In genomic region chr3:177787279-177788041, GRCh38 we compare ENCODE assay signal across 11 cellular contexts.
DNase-seq lines count a peak whose midpoint lies in the region; ATAC-seq and TF ChIP-seq lines count a peak whose summit lies in the region.
"Had no signal": no experiment of that assay in that cellular context is flagged by ENCODE, and none has a peak within 500 bp of the region (broad histone marks: within the 10 kb centered on the region; RNA-seq: fewer than 3 reads in every experiment).

No MANE protein-coding gene starts in this region.

- ATAC-seq in GM18505 (IDR thresholded peaks at IDR 0.05; ENCODE audit: unreplicated experiment) (peak; percentile 82), GM19025 (IDR thresholded peaks at IDR 0.05; ENCODE audit: low read depth, unreplicated experiment) (peak; percentile 58), HG02938 (IDR thresholded peaks at IDR 0.05; ENCODE audit: unreplicated experiment) (peak; percentile 85)
- peak; percentile 88 for ATAC-seq in activated T-helper 17 cell treated with anti-CD3 and anti-CD28 coated beads, Interleukin-2, amount 50 U/mL, for 72 hours (replicated peaks)
- ATAC-seq: naive thymus-derived CD8-positive, alpha-beta T cell had no signal

- no peak for TF ChIP-seq CTCF in left ventricle myocardium inferior (IDR thresholded peaks at IDR 0.05; ENCODE audit: borderline replicate concordance)
- no peak for TF ChIP-seq CTCF in ascending aorta (IDR thresholded peaks at IDR 0.05)

- H3K36me3 ChIP-seq in left ventricle myocardium inferior (no peaks in the 10 kb centered on the region), ascending aorta (no peaks in the 10 kb centered on the region)

- H3K9me3 ChIP-seq in left ventricle myocardium inferior (replicated peaks) (no peaks in the 10 kb centered on the region), ascending aorta (no peaks in the 10 kb centered on the region)

- no peaks in the 10 kb centered on the region for H3K27me3 Mint-ChIP-seq in activated T-helper 17 cell treated with anti-CD3 and anti-CD28 coated beads, Interleukin-2, amount 50 U/mL, for 72 hours
- H3K27me3 Mint-ChIP-seq: CD4-positive, CD25-positive, alpha-beta regulatory T cell; naive thymus-derived CD8-positive, alpha-beta T cell had no signal

- no peak overlapping the region for H3K4me3 Mint-ChIP-seq in activated T-helper 17 cell treated with anti-CD3 and anti-CD28 coated beads, Interleukin-2, amount 50 U/mL, for 72 hours
- H3K4me3 Mint-ChIP-seq: CD4-positive, CD25-positive, alpha-beta regulatory T cell; naive thymus-derived CD8-positive, alpha-beta T cell had no signal

- H3K27me3 ChIP-seq in left ventricle myocardium inferior (ENCODE audit: low read depth), result no peaks in the 10 kb centered on the region
- no peaks in the 10 kb centered on the region for H3K27me3 ChIP-seq in ascending aorta

- peaks cover 9% of the 10 kb centered on the region for H3K4me1 Mint-ChIP-seq in activated T-helper 17 cell treated with anti-CD3 and anti-CD28 coated beads, Interleukin-2, amount 50 U/mL, for 72 hours

- H3K4me3 ChIP-seq in left ventricle myocardium inferior (no peak overlapping the region), ascending aorta (no peak overlapping the region)

- H3K4me1 ChIP-seq in left ventricle myocardium inferior (peaks cover 13% of the 10 kb centered on the region), ascending aorta (no peaks in the 10 kb centered on the region)

- H3K36me3 Mint-ChIP-seq in activated T-helper 17 cell treated with anti-CD3 and anti-CD28 coated beads, Interleukin-2, amount 50 U/mL, for 72 hours (ENCODE audit: low read depth), result no peaks in the 10 kb centered on the region
- H3K36me3 Mint-ChIP-seq: CD4-positive, CD25-positive, alpha-beta regulatory T cell; naive thymus-derived CD8-positive, alpha-beta T cell had no signal

- H3K9me3 Mint-ChIP-seq in activated T-helper 17 cell treated with anti-CD3 and anti-CD28 coated beads, Interleukin-2, amount 50 U/mL, for 72 hours, result no peaks in the 10 kb centered on the region
- H3K9me3 Mint-ChIP-seq: CD4-positive, CD25-positive, alpha-beta regulatory T cell had no signal

- intact Hi-C loops in left ventricle myocardium inferior (cut with micrococcal nuclease), result no loop called here
- intact Hi-C loops in ascending aorta (cut with DNase I), result no loop called here

- no peak overlapping the region for H3K27ac Mint-ChIP-seq in activated T-helper 17 cell treated with anti-CD3 and anti-CD28 coated beads, Interleukin-2, amount 50 U/mL, for 72 hours
- H3K27ac Mint-ChIP-seq: CD4-positive, CD25-positive, alpha-beta regulatory T cell; naive thymus-derived CD8-positive, alpha-beta T cell had no signal

- H3K27ac ChIP-seq in left ventricle myocardium inferior (replicated peaks) (no peak overlapping the region), ascending aorta (no peak overlapping the region)

- no peak for TF ChIP-seq POLR2A in GM18505 (IDR thresholded peaks at IDR 0.05; ENCODE audit: borderline replicate concordance, extremely low read depth, insufficient read depth, insufficient read length)

- no peak for DNase-seq in NCI-H1105 (lab: John Stamatoyannopoulos, UW)
- DNase-seq in left ventricle myocardium inferior, result no peak
- DNase-seq in amygdala (lab: John Stamatoyannopoulos, UW), result no peak
- no peak for DNase-seq in ascending aorta (ENCODE audit: low spot score in 2 of 2)
- DNase-seq: naive thymus-derived CD8-positive, alpha-beta T cell; NCI-H2171 treated with DMSO at 0.1 percent for 48 hours had no signal
